11 cellular contexts compared by ENCODE assay signal in the genomic region with DNA sequence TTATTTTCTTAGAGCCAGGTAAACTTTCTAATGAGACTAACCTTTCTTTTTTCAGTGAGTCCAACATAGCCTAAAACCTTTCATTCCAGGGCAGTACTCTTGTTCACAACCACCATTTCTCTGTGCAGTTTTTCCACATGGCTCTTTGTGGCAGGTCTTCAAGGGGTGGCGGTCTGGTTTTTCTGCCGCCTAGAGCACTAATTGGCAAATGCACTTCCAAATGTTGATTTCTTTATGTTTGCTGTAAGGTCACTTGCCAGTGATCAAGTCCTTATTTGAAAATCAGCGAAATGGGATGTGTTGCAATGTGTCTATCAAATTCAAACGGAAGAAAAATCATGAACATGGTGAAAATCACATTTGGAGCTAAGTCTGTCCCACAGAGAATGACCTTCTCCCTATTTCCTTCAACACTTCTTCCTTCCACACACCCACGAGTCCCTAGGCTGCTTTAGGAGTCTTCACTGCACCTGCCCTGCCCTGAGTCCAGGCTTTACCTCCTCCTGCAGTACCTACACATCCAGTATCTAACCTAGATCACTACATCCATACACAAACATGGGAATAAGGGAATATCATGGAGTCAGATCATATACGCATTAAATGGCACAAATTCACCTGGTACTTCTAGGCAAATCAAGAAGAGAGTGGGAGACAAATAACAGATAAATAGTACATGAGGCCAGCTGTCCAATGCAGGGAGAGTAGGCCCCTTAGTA. TPM values are rescaled to one million over a fixed set of nuclear protein-coding genes. Genes with fewer than 3 reads are reported as not detected.
DNase-seq lines count a peak whose midpoint lies in the region; ATAC-seq, FAIRE-seq and TF ChIP-seq lines count a peak whose summit lies in the region.
"Had no signal": no experiment of that assay in that cellular context is flagged by ENCODE, and none has a peak within 500 bp of the region (broad histone marks: within the 10 kb centered on the region; RNA-seq: fewer than 3 reads in every experiment).

No MANE protein-coding gene starts in this region.

- peak; percentile 46 for DNase-seq in NCI-H510A treated with DMSO at 0.1 percent for 48 hours (lab: John Stamatoyannopoulos, UW)
- DNase-seq in NCI-H510A (lab: John Stamatoyannopoulos, UW), result no peak
- no peak for DNase-seq in GM12878 (ENCODE audit: low read depth, low spot score)
- DNase-seq in kidney, result no peak
- no peak for DNase-seq in type B pancreatic cell (ENCODE audit: extremely low spot score, unreplicated experiment)
- DNase-seq in stimulated activated CD4-positive, alpha-beta T cell treated with anti-CD3 and anti-CD28 coated beads, Interleukin-2, amount 100 ng/mL, for 24 hours, result no peak
- DNase-seq: activated naive CD4-positive, alpha-beta T cell treated with anti-CD3 and anti-CD28 coated beads, Interleukin-2, amount 10 ng/mL, durations not matched to agents 7 days and 5 days; stimulated activated CD4-positive, alpha-beta T cell treated with anti-CD3 and anti-CD28 coated beads, Interleukin-15, amount 100 ng/mL, for 24 hours had no signal

- no peak overlapping the region for H3K4me2 ChIP-seq in GM12878 (ENCODE audit: control insufficient read depth, insufficient read depth)
- H3K4me2 ChIP-seq: BLaER1 had no signal

- H3K9me3 Mint-ChIP-seq in type B pancreatic cell, result no peaks in the 10 kb centered on the region
- H3K9me3 Mint-ChIP-seq: activated naive CD4-positive, alpha-beta T cell treated with anti-CD3 and anti-CD28 coated beads, Interleukin-2, amount 10 ng/mL, durations not matched to agents 7 days and 5 days had no signal

- no peaks in the 10 kb centered on the region for H3K79me2 ChIP-seq in GM12878 (ENCODE audit: control insufficient read depth, insufficient read depth, low read length)

- no peak overlapping the region for H3K9ac ChIP-seq in GM12878 (ENCODE audit: control insufficient read depth, insufficient read depth, low read length)
- peak overlapping the region; percentile 25 to 32 for H3K9ac ChIP-seq in kidney (ENCODE audit: low read length in 2 of 2)
- H3K9ac ChIP-seq: BLaER1 had no signal

- CTCF ChIA-PET in GM12878 (lab: Yijun Ruan, JAX), result interaction anchor here (1.0 kb wide), 1 partner anchor 42 kb away, joined by 3 read pairs; no protein-coding TSS in a partner anchor

- SMC1A ChIA-PET in GM12878 (lab: Charles Lee; ENCODE audit: uncharacterized antibody, unreplicated experiment), result interaction anchor here (0.8 kb wide), 1 partner anchor 9 kb away, joined by 3 read pairs; no protein-coding TSS in a partner anchor

- peak overlapping the region; percentile 29 for H3K27ac Mint-ChIP-seq in type B pancreatic cell
- H3K27ac Mint-ChIP-seq: activated naive CD4-positive, alpha-beta T cell treated with anti-CD3 and anti-CD28 coated beads, Interleukin-2, amount 10 ng/mL, durations not matched to agents 7 days and 5 days had no signal

- 49% methylated on average over 6 of the region's 6 CpGs for WGBS in GM12878 (ENCODE audit: insufficient coverage, insufficient replicate concordance, low lambda C conversion rate, missing lambda C conversion rate)

- peaks cover 39% of the 10 kb centered on the region for H3K4me1 Mint-ChIP-seq in type B pancreatic cell (ENCODE audit: unreplicated experiment)

- TF ChIP-seq POLR2A in GM12878 (IDR thresholded peaks at IDR 0.05; ENCODE audit: low read depth, low read length), result no peak

- H3K36me3 ChIP-seq in GM12878 (ENCODE audit: control insufficient read depth in 2 of 2, insufficient read depth in 2 of 2, low read length in 1 of 2) (no peaks in the 10 kb centered on the region), kidney (ENCODE audit: control insufficient read depth in 1 of 2, insufficient read depth in 2 of 2, low read length in 2 of 2) (no peaks in the 10 kb centered on the region)
- H3K36me3 ChIP-seq: BLaER1 had no signal

- no peaks in the 10 kb centered on the region for H3K27me3 Mint-ChIP-seq in type B pancreatic cell

- POLR2A ChIA-PET in GM12878 (lab: Charles Lee), result no interaction called here

- RAD21 ChIA-PET in GM12878 (lab: Charles Lee; ENCODE audit: unreplicated experiment), result no interaction called here

- FAIRE-seq in GM12878 (lab: Jason Lieb, UNC) (no peak), kidney (lab: Jason Lieb, UNC) (no peak)

- H4K20me1 ChIP-seq in GM12878 (ENCODE audit: control insufficient read depth, insufficient read depth), result no peaks in the 10 kb centered on the region
- H4K20me1 ChIP-seq: BLaER1 had no signal

- no peak for TF ChIP-seq RAD21 in GM12878 (IDR thresholded peaks at IDR 0.05; ENCODE audit: insufficient read depth, low read depth, low read length)

- H3K4me1 ChIP-seq in GM12878 (ENCODE audit: control insufficient read depth, insufficient read depth, low read length) (peaks cover 5% of the 10 kb centered on the region; the same call in 1 of the 2 replicates), kidney (ENCODE audit: control insufficient read depth in 1 of 2, insufficient read depth in 1 of 2, low read depth in 1 of 2, low read length in 2 of 2) (peaks cover 16 to 17% of the 10 kb centered on the region in 2 donors)

- H3K36me3 Mint-ChIP-seq in type B pancreatic cell, result peaks cover 3% of the 10 kb centered on the region
- H3K36me3 Mint-ChIP-seq: activated naive CD4-positive, alpha-beta T cell treated with anti-CD3 and anti-CD28 coated beads, Interleukin-2, amount 10 ng/mL, durations not matched to agents 7 days and 5 days had no signal

- no peak for TF ChIP-seq EP300 in GM12878 (IDR thresholded peaks at IDR 0.05; ENCODE audit: borderline replicate concordance in 1 of 2, control insufficient read depth in 1 of 2, low read depth in 2 of 2, low read length in 2 of 2)

- intact Hi-C loops in GM12878 (cut with micrococcal nuclease; ENCODE audit: unreplicated experiment) (loop anchor here (10.0 kb wide), 2 partner anchors 168 to 248 kb away; no protein-coding TSS in a partner anchor), kidney (cut with DNase I) (no loop called here)

- no peak overlapping the region for H3K27ac ChIP-seq in GM12878 (ENCODE audit: control insufficient read depth, insufficient read depth)
- H3K27ac ChIP-seq in kidney (ENCODE audit: low read depth in 2 of 2, low read length in 2 of 2), result no peak overlapping the region
- H3K27ac ChIP-seq: BLaER1 had no signal

- no peaks in the 10 kb centered on the region for H3K9me3 ChIP-seq in GM12878 (replicated peaks; ENCODE audit: control insufficient read depth, insufficient read depth, low read length)
- no peaks in the 10 kb centered on the region for H3K9me3 ChIP-seq in kidney (ENCODE audit: control insufficient read depth in 1 of 2, low read length in 2 of 2)
- H3K9me3 ChIP-seq: BLaER1 had no signal

- H3K4me3 Mint-ChIP-seq in type B pancreatic cell, result peak overlapping the region; percentile 100
- H3K4me3 Mint-ChIP-seq: activated naive CD4-positive, alpha-beta T cell treated with anti-CD3 and anti-CD28 coated beads, Interleukin-2, amount 10 ng/mL, durations not matched to agents 7 days and 5 days had no signal

- H3K27me3 ChIP-seq in GM12878 (replicated peaks in 1 of 2; ENCODE audit: control insufficient read depth in 2 of 2, insufficient read depth in 2 of 2, low read length in 1 of 2), result peaks cover 2 to 6% of the 10 kb centered on the region in 2 experiments; a peak in 3 of 4 replicates
- H3K27me3 ChIP-seq: BLaER1 had no signal

- in situ Hi-C loops in GM12878 (cut with MboI), result loop anchor here (25.0 kb wide), 1 partner anchor 541 kb away; the partner anchor contains the start of gene C12orf56

- TF ChIP-seq CTCF in GM12878 (IDR thresholded peaks at IDR 0.05 in 2 of 3, conservative IDR thresholded peaks at IDR 0.05 in 1 of 3; ENCODE audit: control insufficient read depth in 2 of 3, extremely low read depth in 1 of 3, insufficient read depth in 1 of 3, low read depth in 3 of 3, low read length in 3 of 3) (no peak), kidney (IDR thresholded peaks at IDR 0.05; ENCODE audit: borderline replicate concordance, extremely low read depth, insufficient read depth) (no peak), type B pancreatic cell (conservative IDR thresholded peaks at IDR 0.05) (peak; percentile 19)

- H2AFZ ChIP-seq in GM12878 (ENCODE audit: control insufficient read depth, low read depth, low read length), result no peak overlapping the region

- ATAC-seq in GM12878 (no peak), HG02840 (IDR thresholded peaks at IDR 0.05; ENCODE audit: low FRiP score, unreplicated experiment) (no peak), GM21825 (IDR thresholded peaks at IDR 0.05; ENCODE audit: unreplicated experiment) (no peak)

- H3K4me3 ChIP-seq in GM12878 (no peak overlapping the region), kidney (ENCODE audit: low read length in 2 of 2) (peak overlapping the region; percentile 99)
- H3K4me3 ChIP-seq: BLaER1 had no signal

- BruUV-seq in GM12878 (replicated peaks; lab: Mats Ljungman, UMichigan), result TSS peak; percentile 61

TF ChIP-seq in GM12878, 131 proteins besides CTCF, POLR2A, EP300 and RAD21:
- no peak for TF ChIP-seq BHLHE40 (IDR thresholded peaks at IDR 0.05; ENCODE audit: borderline replicate concordance in 1 of 2, low read depth in 2 of 2, low read length in 1 of 2)
- TF ChIP-seq GATAD2B (conservative IDR thresholded peaks at IDR 0.05; ENCODE audit: low read depth), result no peak
- no peak for TF ChIP-seq SRF (IDR thresholded peaks at IDR 0.05; ENCODE audit: low read depth in 2 of 2, low read length in 2 of 2)

RNA-seq across cellular contexts. Expression of gene SRGAP1, which starts 1.9 kb away (rescaled TPM):
- total RNA-seq in GM12878 (2013; cell fraction: nucleolus; rRNA removed), result 13.6 and 14.3 TPM in 2 replicates
- total RNA-seq in GM12878 (2014; rRNA removed), result 0.17 and 0.38 TPM in 2 replicates
- 0.31 and 0.46 TPM in 2 replicates for total RNA-seq in GM12878 (2014; rRNA removed; fragmentation: Illumina TruSeq; extraction: Trizol)
- total RNA-seq in GM12878 (2021), result 0.85 and 0.96 TPM in 2 replicates
- polyA plus RNA-seq in GM12878 (2011; ENCODE audit: low read depth), result 0.16 TPM
- polyA plus RNA-seq in GM12878 (2011; rRNA removed), result 0.26 and 0.49 TPM in 2 replicates
- polyA plus RNA-seq in GM12878 (2011; cell fraction: cytosol; rRNA removed), result 0.25 TPM in 2 replicates
- polyA plus RNA-seq in GM12878 (2011; cell fraction: nucleus; rRNA removed), result 0.51 and 0.72 TPM in 2 replicates
- polyA plus RNA-seq in GM12878 (2012), result 0.47 and 0.81 TPM in 2 replicates
- polyA plus RNA-seq in GM12878 (2014; fragmentation: Illumina TruSeq; extraction: Trizol), result 0.43 and 0.51 TPM in 2 replicates
- under 1 TPM; 0.16 to 0.56 TPM for polyA plus RNA-seq in GM12878 (2014; fragmentation: Nextera tagmentation; extraction: Ambion mirVana)
- 0.33 and 0.80 TPM in 2 replicates for polyA plus RNA-seq in GM12878 (2014; rRNA removed)
- under 1 TPM; 0.54 to 0.58 TPM for polyA plus RNA-seq in GM12878 (2016; fragmentation: Nextera tagmentation; extraction: Ambion mirVana)
- 0.72 and 1.5 TPM in 2 replicates for polyA minus RNA-seq in GM12878 (2011; rRNA and poly(A)+ RNA removed)
- 0.21 and 0.27 TPM in 2 replicates for polyA minus RNA-seq in GM12878 (2011; cell fraction: cytosol; rRNA and poly(A)+ RNA removed)
- 0.73 and 1.5 TPM in 2 replicates for polyA minus RNA-seq in GM12878 (2011; cell fraction: nucleus; rRNA and poly(A)+ RNA removed)
- total RNA-seq in kidney, result 13.5 TPM
- polyA plus RNA-seq in kidney (ENCODE audit: insufficient read depth, low read depth, low replicate concordance), result 1.8 TPM
- total RNA-seq in type B pancreatic cell (ENCODE audit: low replicate concordance), result 13.1 and 14.9 TPM in 2 replicates
